21 cellular contexts compared by ENCODE assay signal in genomic region chr4:83251074-83251835, GRCh38. TPM values are rescaled to one million over a fixed set of nuclear protein-coding genes. Genes with fewer than 3 reads are reported as not detected.
DNase-seq lines count a peak whose midpoint lies in the region; ATAC-seq, FAIRE-seq and TF ChIP-seq lines count a peak whose summit lies in the region.
"Had no signal": no experiment of that assay in that cellular context is flagged by ENCODE, and none has a peak within 500 bp of the region (broad histone marks: within the 10 kb centered on the region; RNA-seq: fewer than 3 reads in every experiment).

No MANE protein-coding gene starts in this region.

- H3K27me3 ChIP-seq in CD4-positive, alpha-beta T cell (ENCODE audit: control insufficient read depth, insufficient read depth, low read length) = no peaks in the 10 kb centered on the region
- no peaks in the 10 kb centered on the region for H3K27me3 ChIP-seq in HL-60 (ENCODE audit: insufficient read depth, poor library complexity, severe bottlenecking)
- no peaks in the 10 kb centered on the region for H3K27me3 ChIP-seq in K562 (ENCODE audit: control insufficient read depth in 2 of 2, insufficient read depth in 2 of 2, low read length in 2 of 2)
- H3K27me3 ChIP-seq: transverse colon had no signal

- H3K27ac ChIP-seq in CD4-positive, alpha-beta T cell (ENCODE audit: low read depth, low read length) = no peak overlapping the region
- H3K27ac ChIP-seq in HL-60 (replicated peaks) (peak overlapping the region; percentile 48), K562 (ENCODE audit: extremely low read depth, low read depth, low read length) (no peak overlapping the region)

- H4K20me1 ChIP-seq in K562 (replicated peaks; ENCODE audit: control insufficient read depth, insufficient read depth, low read length) = no peaks in the 10 kb centered on the region; the same call in 1 of the 2 replicates

- H3K4me3 ChIP-seq in HL-60 (replicated peaks; ENCODE audit: insufficient read depth, low read length) (no peak overlapping the region), K562 (no peak overlapping the region)
- H3K4me3 ChIP-seq: transverse colon had no signal

- no peaks in the 10 kb centered on the region for H3K36me3 ChIP-seq in K562 (ENCODE audit: control insufficient read depth, insufficient read depth, low read length)
- H3K36me3 ChIP-seq: transverse colon had no signal

- no peaks in the 10 kb centered on the region for H3K9me3 ChIP-seq in CD4-positive, alpha-beta T cell (ENCODE audit: control insufficient read depth, low read length)
- H3K9me3 ChIP-seq in K562 (replicated peaks; ENCODE audit: control insufficient read depth, insufficient read depth, low read depth, low read length) = no peaks in the 10 kb centered on the region
- H3K9me3 ChIP-seq: transverse colon had no signal

- no peak overlapping the region for H3K4me3 Mint-ChIP-seq in CD4-positive, alpha-beta T cell
- H3K4me3 Mint-ChIP-seq in natural killer cell treated with Interleukin-12 subunit alpha and Interleukin-12 subunit beta and Interleukin-15 and Interleukin-18, amount 100 ng/mL, for 72 hours = no peak overlapping the region
- H3K4me3 Mint-ChIP-seq in activated T-helper 2 cell treated with anti-CD3 and anti-CD28 coated beads, Interferon-gamma antibody, Interleukin-2, Interleukin-4, amounts not matched to agents 10 μg/mL and 5 μg/mL and 100 μg/mL, durations not matched to agents 14 hours and 24 hours and 36 hours (ENCODE audit: low read depth) = no peak overlapping the region
- H3K4me3 Mint-ChIP-seq: activated naive CD4-positive, alpha-beta T cell treated with anti-CD3 and anti-CD28 coated beads for 36 hours; activated T-cell treated with anti-CD3 and anti-CD28 coated beads, Interleukin-2, amount 50 U/mL, for 24 hours; IgD-negative memory B cell; memory B cell; nephron; stimulated activated naive CD8-positive, alpha-beta T cell treated with anti-CD3 and anti-CD28 coated beads, Interleukin-15, Interleukin-2, amounts not matched to agents 100 ng/mL and 50 ng/mL, for 24 hours had no signal

- no peak for TF ChIP-seq EP300 in K562 (IDR thresholded peaks at IDR 0.05; ENCODE audit: low read length)

- H3K9me1 ChIP-seq in K562 (ENCODE audit: control insufficient read depth, insufficient read depth, low read length) = no peaks in the 10 kb centered on the region

- no peaks in the 10 kb centered on the region for H3K79me2 ChIP-seq in K562 (ENCODE audit: control insufficient read depth, insufficient read depth, low read length)

- no peaks in the 10 kb centered on the region for H3K27me3 Mint-ChIP-seq in CD4-positive, alpha-beta T cell
- no peaks in the 10 kb centered on the region for H3K27me3 Mint-ChIP-seq in natural killer cell treated with Interleukin-12 subunit alpha and Interleukin-12 subunit beta and Interleukin-15 and Interleukin-18, amount 100 ng/mL, for 72 hours
- H3K27me3 Mint-ChIP-seq in activated T-helper 2 cell treated with anti-CD3 and anti-CD28 coated beads, Interferon-gamma antibody, Interleukin-2, Interleukin-4, amounts not matched to agents 10 μg/mL and 5 μg/mL and 100 μg/mL, durations not matched to agents 14 hours and 24 hours and 36 hours (ENCODE audit: low read depth) = peaks cover 22% of the 10 kb centered on the region
- H3K27me3 Mint-ChIP-seq: activated T-cell treated with anti-CD3 and anti-CD28 coated beads, Interleukin-2, amount 50 U/mL, for 24 hours; IgD-negative memory B cell; memory B cell; stimulated activated naive CD8-positive, alpha-beta T cell treated with anti-CD3 and anti-CD28 coated beads, Interleukin-15, Interleukin-2, amounts not matched to agents 100 ng/mL and 50 ng/mL, for 24 hours had no signal

- no peaks in the 10 kb centered on the region for H3K36me3 Mint-ChIP-seq in CD4-positive, alpha-beta T cell (ENCODE audit: low read depth)
- no peaks in the 10 kb centered on the region for H3K36me3 Mint-ChIP-seq in natural killer cell treated with Interleukin-12 subunit alpha and Interleukin-12 subunit beta and Interleukin-15 and Interleukin-18, amount 100 ng/mL, for 72 hours
- H3K36me3 Mint-ChIP-seq in activated T-helper 2 cell treated with anti-CD3 and anti-CD28 coated beads, Interferon-gamma antibody, Interleukin-2, Interleukin-4, amounts not matched to agents 10 μg/mL and 5 μg/mL and 100 μg/mL, durations not matched to agents 14 hours and 24 hours and 36 hours (ENCODE audit: low read depth) = peaks cover 4% of the 10 kb centered on the region
- H3K36me3 Mint-ChIP-seq: IgD-negative memory B cell, memory B cell had no signal

- TF ChIP-seq RAD21 in K562 (CRISPR knock-in tag; conservative IDR thresholded peaks at IDR 0.05 in 1 of 2, IDR thresholded peaks at IDR 0.05 in 1 of 2) = no peak

- peaks cover 30% of the 10 kb centered on the region for H3K4me1 Mint-ChIP-seq in CD4-positive, alpha-beta T cell (ENCODE audit: low read depth)
- peaks cover 37 to 44% of the 10 kb centered on the region in 2 donors for H3K4me1 Mint-ChIP-seq in natural killer cell treated with Interleukin-12 subunit alpha and Interleukin-12 subunit beta and Interleukin-15 and Interleukin-18, amount 100 ng/mL, for 72 hours (ENCODE audit: low read depth in 2 of 2)
- peaks cover 12% of the 10 kb centered on the region for H3K4me1 Mint-ChIP-seq in activated T-helper 2 cell treated with anti-CD3 and anti-CD28 coated beads, Interferon-gamma antibody, Interleukin-2, Interleukin-4, amounts not matched to agents 10 μg/mL and 5 μg/mL and 100 μg/mL, durations not matched to agents 14 hours and 24 hours and 36 hours (ENCODE audit: low read depth)
- H3K4me1 Mint-ChIP-seq: nephron had no signal

- in situ Hi-C loops in K562 (cut with MboI) = no loop called here

- no peaks in the 10 kb centered on the region for H3K9me3 Mint-ChIP-seq in CD4-positive, alpha-beta T cell
- no peaks in the 10 kb centered on the region for H3K9me3 Mint-ChIP-seq in natural killer cell treated with Interleukin-12 subunit alpha and Interleukin-12 subunit beta and Interleukin-15 and Interleukin-18, amount 100 ng/mL, for 72 hours
- H3K9me3 Mint-ChIP-seq in activated T-helper 2 cell treated with anti-CD3 and anti-CD28 coated beads, Interferon-gamma antibody, Interleukin-2, Interleukin-4, amounts not matched to agents 10 μg/mL and 5 μg/mL and 100 μg/mL, durations not matched to agents 14 hours and 24 hours and 36 hours = no peaks in the 10 kb centered on the region
- H3K9me3 Mint-ChIP-seq: activated naive CD4-positive, alpha-beta T cell treated with anti-CD3 and anti-CD28 coated beads for 36 hours; activated T-cell treated with anti-CD3 and anti-CD28 coated beads, Interleukin-2, amount 50 U/mL, for 24 hours; memory B cell; nephron; stimulated activated naive CD8-positive, alpha-beta T cell treated with anti-CD3 and anti-CD28 coated beads, Interleukin-15, Interleukin-2, amounts not matched to agents 100 ng/mL and 50 ng/mL, for 24 hours had no signal

- H3K4me2 ChIP-seq in K562 (ENCODE audit: insufficient read depth, low read length) = no peak overlapping the region

- FAIRE-seq in K562 (lab: Jason Lieb, UNC) = no peak
- FAIRE-seq: GM18507 had no signal

- no TSS peak for BruUV-seq in K562 (replicated peaks; lab: Mats Ljungman, UMichigan)

- CTCF ChIA-PET in CD4-positive, alpha-beta T cell (lab: Charles Lee) = interaction anchor here (1.0 to 3.5 kb wide), 7 partner anchors 10 to 216 kb away, joined by 3 to 18 read pairs (median 6); partner anchors contain the start of gene COPS4
- CTCF ChIA-PET in K562 (lab: Yijun Ruan, JAX; ENCODE audit: low intra/inter-chr PET ratio) = no interaction called here

- intact Hi-C loops in CD4-positive, alpha-beta T cell (cut with DNase I, micrococcal nuclease) = loop anchor here in 1 of 2 experiments (5.0 kb wide), 1 partner anchor 34 kb away; no protein-coding TSS in a partner anchor
- intact Hi-C loops in K562 (cut with micrococcal nuclease) = no loop called here
- intact Hi-C loops in activated T-helper 2 cell treated with anti-CD3 and anti-CD28 coated beads, Interferon-gamma antibody, Interleukin-2, Interleukin-4, amounts not matched to agents 10 μg/mL and 5 μg/mL and 100 μg/mL, durations not matched to agents 14 hours and 24 hours and 36 hours (cut with micrococcal nuclease) = no loop called here

- no peak overlapping the region for H3K9ac ChIP-seq in K562 (ENCODE audit: insufficient read depth in 1 of 2, low read depth in 2 of 2, low read length in 2 of 2)

- H3K27ac Mint-ChIP-seq in CD4-positive, alpha-beta T cell = peak overlapping the region; percentile 15
- H3K27ac Mint-ChIP-seq in natural killer cell treated with Interleukin-12 subunit alpha and Interleukin-12 subunit beta and Interleukin-15 and Interleukin-18, amount 100 ng/mL, for 72 hours = peak overlapping the region in 1 of 2 donors; percentile 42
- no peak overlapping the region for H3K27ac Mint-ChIP-seq in activated T-helper 2 cell treated with anti-CD3 and anti-CD28 coated beads, Interferon-gamma antibody, Interleukin-2, Interleukin-4, amounts not matched to agents 10 μg/mL and 5 μg/mL and 100 μg/mL, durations not matched to agents 14 hours and 24 hours and 36 hours
- H3K27ac Mint-ChIP-seq: activated naive CD4-positive, alpha-beta T cell treated with anti-CD3 and anti-CD28 coated beads for 36 hours; activated T-cell treated with anti-CD3 and anti-CD28 coated beads, Interleukin-2, amount 50 U/mL, for 24 hours; IgD-negative memory B cell; nephron; stimulated activated naive CD8-positive, alpha-beta T cell treated with anti-CD3 and anti-CD28 coated beads, Interleukin-15, Interleukin-2, amounts not matched to agents 100 ng/mL and 50 ng/mL, for 24 hours had no signal

- TF ChIP-seq CTCF in CD4-positive, alpha-beta T cell (IDR thresholded peaks at IDR 0.05) = no peak
- no peak for TF ChIP-seq CTCF in HL-60 (IDR thresholded peaks at IDR 0.05; ENCODE audit: insufficient read depth, low read length)
- TF ChIP-seq CTCF in K562 (IDR thresholded peaks at IDR 0.05 in 2 of 3, conservative IDR thresholded peaks at IDR 0.05 in 1 of 3; ENCODE audit: insufficient read depth in 2 of 3, low read depth in 1 of 3, low read length in 3 of 3) = no peak

- no peak overlapping the region for H2AFZ ChIP-seq in K562 (ENCODE audit: low read depth, low read length)

- TF ChIP-seq POLR2A in K562 (conservative IDR thresholded peaks at IDR 0.05) = no peak

- 37% methylated on average over 4 of the region's 4 CpGs for WGBS in K562 (ENCODE audit: insufficient coverage, low coverage, missing lambda C conversion rate)

- no peaks in the 10 kb centered on the region; a peak in 2 of 5 replicates for H3K4me1 ChIP-seq in K562 (replicated peaks in 1 of 2; ENCODE audit: control insufficient read depth in 2 of 2, insufficient read depth in 2 of 2, low read length in 2 of 2)

- ATAC-seq in CD4-positive, alpha-beta T cell (ENCODE audit: poor library complexity) = no peak
- ATAC-seq in K562 = no peak
- peak; percentile 48 to 53 for ATAC-seq in natural killer cell treated with Interleukin-12 subunit alpha and Interleukin-12 subunit beta and Interleukin-15 and Interleukin-18, amount 100 ng/mL, for 72 hours
- ATAC-seq: PC-3 had no signal

- DNase-seq in CD4-positive, alpha-beta T cell = no peak
- DNase-seq in HL-60 (ENCODE audit: low read depth in 1 of 2, low spot score in 1 of 2) (no peak), K562 (ENCODE audit: extremely low read depth in 1 of 4, low spot score in 3 of 4) (no peak), amygdala (lab: John Stamatoyannopoulos, UW) (no peak), hepatic stellate cell (ENCODE audit: low spot score) (no peak), NCI-H1694 treated with DMSO at 0.1 percent for 48 hours (lab: John Stamatoyannopoulos, UW) (no peak)
- no peak for DNase-seq in natural killer cell treated with Interleukin-12 subunit alpha and Interleukin-12 subunit beta and Interleukin-15 and Interleukin-18, amount 100 ng/mL, for 72 hours (ENCODE audit: low spot score)
- DNase-seq in activated T-helper 2 cell treated with anti-CD3 and anti-CD28 coated beads, Interferon-gamma antibody, Interleukin-2, Interleukin-4, amounts not matched to agents 10 μg/mL and 5 μg/mL and 100 μg/mL, durations not matched to agents 14 hours and 24 hours and 36 hours (ENCODE audit: low spot score) = no peak
- DNase-seq: activated CD4-positive, CD25-positive, alpha-beta regulatory T cell; activated naive CD4-positive, alpha-beta T cell treated with anti-CD3 and anti-CD28 coated beads for 36 hours; activated T-cell treated with anti-CD3 and anti-CD28 coated beads, Interleukin-2, amount 50 U/mL, for 24 hours; Calu3; cerebellar nuclear complex; NCI-H1930; PC-3 had no signal

- POLR2A ChIA-PET in CD4-positive, alpha-beta T cell (lab: Charles Lee) = interaction anchor here (0.9 to 4.2 kb wide), 15 partner anchors 9 to 216 kb away, joined by 3 to 37 read pairs (median 4); partner anchors contain the start of genes COPS4, COQ2 and PLAC8
- POLR2A ChIA-PET in K562 (lab: Yijun Ruan, JAX) = interaction anchor here (0.6 to 1.0 kb wide), 2 partner anchors 17 to 620 kb away, joined by 3 read pairs; no protein-coding TSS in a partner anchor

RNA-seq across cellular contexts. Expression of gene COQ2, which starts 33.3 kb away (rescaled TPM):
- 10 to 100 TPM in 1 of 2 experiments, 1 to 10 TPM in 1; 9.2 to 10.1 TPM for total RNA-seq in CD4-positive, alpha-beta T cell
- total RNA-seq in K562 (2011; cell fraction: chromatin; rRNA removed; ENCODE audit: low replicate concordance) = 13.2 and 17.0 TPM in 2 replicates
- 10.5 and 11.4 TPM in 2 replicates for total RNA-seq in K562 (2011; cell fraction: nucleolus; rRNA removed)
- 15.1 and 18.4 TPM in 2 replicates for total RNA-seq in K562 (2011; cell fraction: nucleoplasm; rRNA removed)
- 8.5 and 10.4 TPM in 2 replicates for total RNA-seq in K562 (2014; rRNA removed)
- total RNA-seq in K562 (2014; rRNA removed; fragmentation: Illumina TruSeq; extraction: Trizol) = 11.8 and 13.6 TPM in 2 replicates
- 11.9 TPM in 2 replicates for total RNA-seq in K562 (2015; rRNA removed; fragmentation: Illumina TruSeq; extraction: Trizol)
- 11.1 and 11.6 TPM in 2 replicates for total RNA-seq in K562 (2021)
- 8.9 and 13.5 TPM in 2 replicates for polyA plus RNA-seq in K562 (2011; rRNA removed)
- 8.6 and 10.7 TPM in 2 replicates for polyA plus RNA-seq in K562 (2011; cell fraction: cytosol; rRNA removed)
- 5.1 and 5.7 TPM in 2 replicates for polyA plus RNA-seq in K562 (2011; cell fraction: nucleus; rRNA removed)
- 6.8 and 7.5 TPM in 2 replicates for polyA plus RNA-seq in K562 (2012)
- 11.4 and 13.4 TPM in 2 replicates for polyA plus RNA-seq in K562 (2014; fragmentation: Illumina TruSeq; extraction: Trizol)
- polyA plus RNA-seq in K562 (2014; fragmentation: Nextera tagmentation; extraction: Ambion mirVana) = 1 to 10 TPM; 1.9 to 2.9 TPM
- 12.9 and 13.2 TPM in 2 replicates for polyA plus RNA-seq in K562 (2014; rRNA removed)
- 11.6 and 13.2 TPM in 2 replicates for polyA minus RNA-seq in K562 (2011; rRNA and poly(A)+ RNA removed)
- polyA minus RNA-seq in K562 (2011; cell fraction: cytosol; rRNA and poly(A)+ RNA removed) = 4.0 and 4.3 TPM in 2 replicates
- 7.6 and 7.8 TPM in 2 replicates for polyA minus RNA-seq in K562 (2011; cell fraction: nucleus; rRNA and poly(A)+ RNA removed)
- total RNA-seq in natural killer cell treated with Interleukin-12 subunit alpha and Interleukin-12 subunit beta and Interleukin-15 and Interleukin-18, amount 100 ng/mL, for 72 hours = 10 to 100 TPM; 10.8 to 16.2 TPM
- total RNA-seq in activated T-helper 2 cell treated with anti-CD3 and anti-CD28 coated beads, Interferon-gamma antibody, Interleukin-2, Interleukin-4, amounts not matched to agents 10 μg/mL and 5 μg/mL and 100 μg/mL, durations not matched to agents 14 hours and 24 hours and 36 hours = 19.5 and 20.6 TPM in 2 replicates

Comparison
In these comparisons a context has a peak if more than half of its experiments do, and no peak if none do; other contexts are left out.
1. ATAC-seq: peak in natural killer cell treated with Interleukin-12 subunit alpha and Interleukin-12 subunit beta and Interleukin-15 and Interleukin-18, amount 100 ng/mL, for 72 hours (2 of 2); none in CD4-positive, alpha-beta T cell (single experiment) and K562 (single experiment).